23 cellular contexts compared by ENCODE assay signal in the genomic region with DNA sequence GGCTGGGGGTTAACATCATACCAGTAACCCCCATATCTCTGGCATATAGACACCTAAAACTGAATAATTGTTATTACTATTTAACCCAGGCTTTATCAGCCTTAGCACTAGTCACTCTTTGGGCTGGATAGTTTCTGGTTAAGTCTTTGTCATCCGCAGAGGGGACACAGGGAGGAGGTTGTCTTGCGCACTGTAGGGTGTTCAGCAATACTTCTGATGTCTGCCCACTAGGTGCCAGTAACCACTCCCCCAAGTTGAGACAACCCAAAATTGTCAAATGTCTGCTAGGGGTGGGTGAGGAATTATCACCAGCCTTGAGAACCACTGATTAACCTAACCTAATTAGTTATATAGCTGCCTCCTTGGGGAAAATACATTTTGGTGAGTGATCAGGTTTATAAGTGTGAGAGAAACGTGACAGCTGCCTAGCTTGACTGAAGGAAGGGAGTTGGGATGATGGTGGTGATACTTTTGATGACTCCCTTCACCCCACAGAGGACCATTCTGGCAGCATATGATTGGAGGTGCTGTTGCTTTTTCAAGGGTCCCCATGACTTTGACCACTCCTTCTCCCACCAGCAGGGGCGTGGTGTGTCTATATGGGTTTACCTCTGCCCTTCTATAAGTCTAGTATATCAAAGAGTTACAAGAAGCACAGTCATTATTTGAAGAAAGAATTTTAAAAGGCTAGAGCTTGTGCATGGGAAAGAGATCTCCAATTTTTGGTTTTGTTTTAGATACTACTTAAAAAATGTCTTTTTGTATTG.
A peak's percentile ranks its signal among the peaks of the same experiment; 100 is the strongest.
DNase-seq lines count a peak whose midpoint lies in the region; ATAC-seq and TF ChIP-seq lines count a peak whose summit lies in the region.
"Had no signal": no experiment of that assay in that cellular context is flagged by ENCODE, and none has a peak within 500 bp of the region (broad histone marks: within the 10 kb centered on the region; RNA-seq: fewer than 3 reads in every experiment).

No MANE protein-coding gene starts in this region.

- peak overlapping the region; percentile 83 for H3K27ac Mint-ChIP-seq in activated naive CD4-positive, alpha-beta T cell treated with anti-CD3 and anti-CD28 coated beads, Interleukin-2, amount 50 U/mL, for 24 hours
- H3K27ac Mint-ChIP-seq in activated naive CD4-positive, alpha-beta T cell treated with anti-CD3 and anti-CD28 coated beads, Interleukin-2, amount 50 U/mL, for 72 hours = peak overlapping the region in 1 of 2 donors; percentile 11
- H3K27ac Mint-ChIP-seq in activated naive CD8-positive, alpha-beta T cell treated with anti-CD3 and anti-CD28 coated beads for 36 hours = peak overlapping the region; percentile 21
- H3K27ac Mint-ChIP-seq in naive thymus-derived CD8-positive, alpha-beta T cell = peak overlapping the region; percentile 13 to 78 (median 48)
- H3K27ac Mint-ChIP-seq: B cell had no signal

- H3K27ac ChIP-seq in HCT116 (ENCODE audit: low read depth, low read length) (no peak overlapping the region), psoas muscle (no peak overlapping the region)
- H3K27ac ChIP-seq: A549, foreskin keratinocyte, testis had no signal

- TF ChIP-seq RAD21 in HCT116 (IDR thresholded peaks at IDR 0.05; ENCODE audit: low read depth) = no peak

- no peaks in the 10 kb centered on the region for H3K9me3 ChIP-seq in HCT116 (ENCODE audit: control insufficient read depth in 1 of 2, insufficient read depth in 1 of 2, low read depth in 1 of 2, low read length in 2 of 2)
- H3K9me3 ChIP-seq in psoas muscle = no peaks in the 10 kb centered on the region
- H3K9me3 ChIP-seq: A549, testis had no signal

- no peaks in the 10 kb centered on the region for H3K27me3 ChIP-seq in HCT116 (ENCODE audit: insufficient read depth, low read length)
- no peaks in the 10 kb centered on the region for H3K27me3 ChIP-seq in psoas muscle (ENCODE audit: insufficient read depth in 3 of 3, low read length in 2 of 3)
- H3K27me3 ChIP-seq: foreskin keratinocyte, testis had no signal

- no peaks in the 10 kb centered on the region for H3K9me2 ChIP-seq in HCT116 (ENCODE audit: insufficient read depth)

- no peak for TF ChIP-seq POLR2A in HCT116 (IDR thresholded peaks at IDR 0.05; ENCODE audit: borderline replicate concordance, extremely low read depth, insufficient read depth, insufficient read length)

- no peak for DNase-seq in activated naive CD4-positive, alpha-beta T cell treated with anti-CD3 and anti-CD28 coated beads, Interleukin-2, amount 50 U/mL, for 72 hours (ENCODE audit: low spot score in 2 of 2)
- DNase-seq in HCT116 (ENCODE audit: low read depth, low spot score) (no peak), psoas muscle (no peak), NCI-H774 (lab: John Stamatoyannopoulos, UW) (no peak)
- DNase-seq in activated naive CD8-positive, alpha-beta T cell treated with anti-CD3 and anti-CD28 coated beads for 36 hours = no peak
- DNase-seq in naive thymus-derived CD8-positive, alpha-beta T cell = no peak
- DNase-seq in stimulated activated CD4-positive, alpha-beta T cell treated with anti-CD3 and anti-CD28 coated beads, Interleukin-15, amount 100 ng/mL, for 24 hours = no peak
- DNase-seq: activated CD4-positive, alpha-beta T cell treated with anti-CD3 and anti-CD28 coated beads, Interleukin-2, amount 50 U/mL, for 4 hours; activated effector memory CD4-positive, alpha-beta T cell treated with anti-CD3 and anti-CD28 coated beads, Interleukin-2, amount 50 U/mL, for 16 hours; amniotic stem cell; effector memory CD4-positive, alpha-beta T cell; immature natural killer cell; mesenchymal stem cell; NCI-H1694 treated with DMSO at 0.1 percent for 48 hours; NCI-H2171 treated with DMSO at 0.1 percent for 48 hours; NCI-H524; retina; stimulated activated CD4-positive, alpha-beta T cell treated with anti-CD3 and anti-CD28 coated beads, Interleukin-2, amount 100 ng/mL, for 24 hours; testis had no signal

- H3K4me3 ChIP-seq in HCT116 (replicated peaks in 1 of 2; ENCODE audit: low read depth in 1 of 2, low read length in 2 of 2) (no peak overlapping the region), psoas muscle (no peak overlapping the region)
- H3K4me3 ChIP-seq: A549, testis had no signal

- no peak overlapping the region for H3K4me2 ChIP-seq in HCT116 (ENCODE audit: low read length)
- H3K4me2 ChIP-seq: A549 had no signal

- peaks cover 4% of the 10 kb centered on the region for H3K36me3 Mint-ChIP-seq in activated naive CD4-positive, alpha-beta T cell treated with anti-CD3 and anti-CD28 coated beads, Interleukin-2, amount 50 U/mL, for 24 hours
- H3K36me3 Mint-ChIP-seq in activated naive CD4-positive, alpha-beta T cell treated with anti-CD3 and anti-CD28 coated beads, Interleukin-2, amount 50 U/mL, for 72 hours = peaks cover 0 to 14% of the 10 kb centered on the region in 2 donors
- H3K36me3 Mint-ChIP-seq in activated naive CD8-positive, alpha-beta T cell treated with anti-CD3 and anti-CD28 coated beads for 36 hours = peaks cover 18% of the 10 kb centered on the region
- H3K36me3 Mint-ChIP-seq in naive thymus-derived CD8-positive, alpha-beta T cell = peaks cover 0 to 28% (median 0%) of the 10 kb centered on the region in 3 donors

- BruUV-seq in HCT116 (replicated peaks; lab: Mats Ljungman, UMichigan) = no TSS peak

- peaks cover 70% of the 10 kb centered on the region for H3K4me1 Mint-ChIP-seq in activated naive CD4-positive, alpha-beta T cell treated with anti-CD3 and anti-CD28 coated beads, Interleukin-2, amount 50 U/mL, for 24 hours
- peaks cover 61% of the 10 kb centered on the region for H3K4me1 Mint-ChIP-seq in activated naive CD8-positive, alpha-beta T cell treated with anti-CD3 and anti-CD28 coated beads for 36 hours
- H3K4me1 Mint-ChIP-seq in naive thymus-derived CD8-positive, alpha-beta T cell = peaks cover 10 to 53% (median 39%) of the 10 kb centered on the region in 4 donors

- no peaks in the 10 kb centered on the region for H3K79me2 ChIP-seq in HCT116 (ENCODE audit: insufficient read depth, low read length)

- intact Hi-C loops in HCT116 (cut with micrococcal nuclease) (loop anchor here (10.0 kb wide), 3 partner anchors 207 to 417 kb away; a partner anchor contains a TSS), psoas muscle (cut with DNase I) (loop anchor here (10.0 kb wide), 2 partner anchors 207 to 217 kb away; no protein-coding TSS in a partner anchor)

- H2AFZ ChIP-seq in HCT116 (ENCODE audit: low read depth, low read length, poor library complexity, severe bottlenecking) = no peak overlapping the region

- POLR2A ChIA-PET in HCT116 (lab: Charles Lee) = no interaction called here
- POLR2A ChIA-PET in naive thymus-derived CD8-positive, alpha-beta T cell (lab: Charles Lee) = interaction anchor here (1.0 kb wide), 1 partner anchor 144 kb away, joined by 4 read pairs; no protein-coding TSS in a partner anchor

- no peaks in the 10 kb centered on the region for H3K9me3 Mint-ChIP-seq in activated naive CD4-positive, alpha-beta T cell treated with anti-CD3 and anti-CD28 coated beads, Interleukin-2, amount 50 U/mL, for 24 hours
- H3K9me3 Mint-ChIP-seq in activated naive CD4-positive, alpha-beta T cell treated with anti-CD3 and anti-CD28 coated beads, Interleukin-2, amount 50 U/mL, for 72 hours = no peaks in the 10 kb centered on the region
- H3K9me3 Mint-ChIP-seq in activated naive CD8-positive, alpha-beta T cell treated with anti-CD3 and anti-CD28 coated beads for 36 hours = no peaks in the 10 kb centered on the region
- no peaks in the 10 kb centered on the region for H3K9me3 Mint-ChIP-seq in naive thymus-derived CD8-positive, alpha-beta T cell
- H3K9me3 Mint-ChIP-seq: immature natural killer cell had no signal

- RAD21 ChIA-PET in HCT116 (lab: Charles Lee; ENCODE audit: low non-redundant PET in 1 of 2, low total read pairs in 2 of 2, uncharacterized antibody in 2 of 2, unreplicated experiment in 2 of 2) = no interaction called here

- no peak for ATAC-seq in activated naive CD4-positive, alpha-beta T cell treated with anti-CD3 and anti-CD28 coated beads, Interleukin-2, amount 50 U/mL, for 72 hours
- ATAC-seq in HCT116 (peak; percentile 71), psoas muscle (no peak)
- no peak for ATAC-seq in naive thymus-derived CD8-positive, alpha-beta T cell

- CTCF ChIA-PET in HCT116 (lab: Charles Lee) = interaction anchor here (0.8 to 1.5 kb wide), 2 partner anchors 20 to 676 kb away, joined by 3 to 4 read pairs; no protein-coding TSS in a partner anchor

- TF ChIP-seq CTCF in HCT116 (IDR thresholded peaks at IDR 0.05 in 2 of 3, conservative IDR thresholded peaks at IDR 0.05 in 1 of 3; ENCODE audit: borderline replicate concordance in 1 of 3, insufficient read depth in 1 of 3, low read depth in 2 of 3, low read length in 2 of 3) (peak in 1 of 3 experiments; percentile 15; a peak in 2 of 6 replicates), psoas muscle (IDR thresholded peaks at IDR 0.05) (no peak)

- no peak overlapping the region for H3K9ac ChIP-seq in HCT116 (ENCODE audit: low read length)

- no peak overlapping the region for H3K4me3 Mint-ChIP-seq in activated naive CD4-positive, alpha-beta T cell treated with anti-CD3 and anti-CD28 coated beads, Interleukin-2, amount 50 U/mL, for 24 hours
- H3K4me3 Mint-ChIP-seq in activated naive CD8-positive, alpha-beta T cell treated with anti-CD3 and anti-CD28 coated beads for 36 hours = no peak overlapping the region
- H3K4me3 Mint-ChIP-seq in naive thymus-derived CD8-positive, alpha-beta T cell = peak overlapping the region in 1 of 10 donors; percentile 1
- H3K4me3 Mint-ChIP-seq: B cell, immature natural killer cell had no signal

- no peaks in the 10 kb centered on the region for H4K20me1 ChIP-seq in HCT116 (ENCODE audit: insufficient read depth)

- peaks cover 0 to 6% of the 10 kb centered on the region in 2 experiments; a peak in 1 of 4 replicates for H3K4me1 ChIP-seq in HCT116 (ENCODE audit: control insufficient read depth in 1 of 2, insufficient read depth in 2 of 2, low read length in 2 of 2)
- H3K4me1 ChIP-seq in psoas muscle = peaks cover 3% of the 10 kb centered on the region

- no peaks in the 10 kb centered on the region; a peak in 1 of 4 replicates for H3K36me3 ChIP-seq in HCT116 (ENCODE audit: control insufficient read depth in 1 of 2, insufficient read depth in 2 of 2, low read length in 2 of 2)
- H3K36me3 ChIP-seq in psoas muscle (ENCODE audit: insufficient read depth in 1 of 2, low read depth in 1 of 2) = peaks cover 0 to 18% of the 10 kb centered on the region in 2 donors

- H3K27me3 Mint-ChIP-seq in activated naive CD4-positive, alpha-beta T cell treated with anti-CD3 and anti-CD28 coated beads, Interleukin-2, amount 50 U/mL, for 24 hours = no peaks in the 10 kb centered on the region
- no peaks in the 10 kb centered on the region for H3K27me3 Mint-ChIP-seq in activated naive CD8-positive, alpha-beta T cell treated with anti-CD3 and anti-CD28 coated beads for 36 hours
- no peaks in the 10 kb centered on the region for H3K27me3 Mint-ChIP-seq in naive thymus-derived CD8-positive, alpha-beta T cell
- H3K27me3 Mint-ChIP-seq: B cell had no signal

- whole genome bisulfite sequencing in psoas muscle, 3 donors = 96 to 99% (median 97%) methylated on average over 4 of the region's 4 CpGs
